In genomic region chr6:107320126-107320525, GRCh38 we compare ENCODE assay signal across 1 cellular context.
TF ChIP-seq lines count a peak whose summit lies in the region.

No MANE protein-coding gene starts in this region.

TF ChIP-seq in GM23338, 12 proteins besides CTCF, POLR2A, EP300 and RAD21:
- TF ChIP-seq EZH2phosphoT487 (IDR thresholded peaks at IDR 0.05; ENCODE audit: unreplicated experiment), result no peak
- no peak for TF ChIP-seq CREB1 (CRISPR knock-in tag; IDR thresholded peaks at IDR 0.05; ENCODE audit: low read depth)
- no peak for TF ChIP-seq JUNB (IDR thresholded peaks at IDR 0.05; ENCODE audit: unreplicated experiment)
- no peak for TF ChIP-seq NANOG (IDR thresholded peaks at IDR 0.05; ENCODE audit: borderline replicate concordance)
- TF ChIP-seq EZH2 (IDR thresholded peaks at IDR 0.05; ENCODE audit: low read depth, unreplicated experiment), result no peak
- TF ChIP-seq ZNF331 (CRISPR knock-in tag; IDR thresholded peaks at IDR 0.05; ENCODE audit: low read depth), result no peak
- TF ChIP-seq ZNF462 (CRISPR knock-in tag; IDR thresholded peaks at IDR 0.05), result no peak
TF ChIP-seq in GM23338: peak in this region for 0.
